ENCODE assay signal across 24 cellular contexts in the genomic region with DNA sequence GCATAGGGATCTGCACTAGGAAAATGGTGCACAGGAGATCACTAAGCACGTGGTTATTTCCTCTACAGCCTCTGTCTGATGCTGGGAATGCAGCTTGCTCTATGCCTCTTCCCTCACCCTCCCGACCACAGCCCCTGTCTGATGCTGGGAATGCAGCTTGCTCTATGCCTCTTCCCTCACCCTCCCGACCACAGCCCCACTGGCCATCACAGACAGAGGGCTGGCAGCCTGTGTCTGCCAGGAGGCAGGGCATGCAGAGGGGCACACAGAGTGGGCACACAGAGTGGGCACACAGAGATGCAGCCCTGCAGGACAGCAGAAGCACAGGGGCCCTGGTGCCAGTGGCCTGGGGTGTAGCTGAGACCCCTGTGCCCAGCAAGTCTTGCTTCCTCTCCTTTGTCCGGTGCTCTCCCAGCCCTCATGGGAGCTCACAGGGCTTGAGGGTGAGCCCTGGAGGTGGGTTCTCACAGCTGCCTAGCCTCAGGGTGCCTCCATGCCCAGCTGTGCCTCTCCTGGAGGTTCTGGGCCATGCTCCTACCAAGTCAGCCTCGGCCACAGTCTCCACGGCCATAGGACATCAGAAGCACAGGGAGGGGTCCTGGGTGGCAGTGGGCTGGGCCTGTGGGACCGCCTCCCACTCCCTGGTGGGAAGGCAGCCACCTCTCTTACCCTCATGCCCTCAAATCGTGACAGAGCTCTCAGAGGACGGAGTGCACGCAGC.
DNase-seq lines count a peak whose midpoint lies in the region; ATAC-seq, FAIRE-seq and TF ChIP-seq lines count a peak whose summit lies in the region.
"Had no signal": no experiment of that assay in that cellular context is flagged by ENCODE, and none has a peak within 500 bp of the region (broad histone marks: within the 10 kb centered on the region; RNA-seq: fewer than 3 reads in every experiment).

No MANE protein-coding gene starts in this region.

- H3K27ac ChIP-seq in left ventricle myocardium inferior (replicated peaks) (peak overlapping the region; percentile 25), right atrium auricular region (no peak overlapping the region), kidney (ENCODE audit: low read depth in 2 of 2, low read length in 2 of 2) (no peak overlapping the region)
- H3K27ac ChIP-seq: BLaER1 treated with 17β-estradiol and CSF1 and Interleukin-3, amounts not matched to agents 10 nM and 100 nM; KMS-11; PC-9 had no signal

- H3K4me1 ChIP-seq in left ventricle myocardium inferior = peaks cover 15% of the 10 kb centered on the region
- no peaks in the 10 kb centered on the region for H3K4me1 ChIP-seq in right atrium auricular region
- H3K4me1 ChIP-seq in kidney (ENCODE audit: control insufficient read depth in 1 of 2, insufficient read depth in 1 of 2, low read depth in 1 of 2, low read length in 2 of 2) = no peaks in the 10 kb centered on the region
- H3K4me1 ChIP-seq: HAP-1 had no signal

- H3K9me3 ChIP-seq in left ventricle myocardium inferior (replicated peaks) = no peaks in the 10 kb centered on the region
- no peaks in the 10 kb centered on the region for H3K9me3 ChIP-seq in right atrium auricular region
- no peaks in the 10 kb centered on the region for H3K9me3 ChIP-seq in kidney (ENCODE audit: control insufficient read depth in 1 of 2, low read length in 2 of 2)
- H3K9me3 ChIP-seq: BLaER1 treated with 17β-estradiol and CSF1 and Interleukin-3, amounts not matched to agents 10 nM and 100 nM; HAP-1 had no signal

- DNase-seq in left ventricle myocardium inferior (no peak), right atrium auricular region (ENCODE audit: low spot score) (no peak), kidney (peak; percentile 41), posterior vena cava (ENCODE audit: low spot score) (peak; percentile 46), retina (no peak)
- DNase-seq: ACHN; CD8-positive, alpha-beta T cell; DND-41; NCI-H1092 treated with DMSO at 0.1 percent for 48 hours; NCI-H1436 treated with DMSO at 0.1 percent for 48 hours; NCI-H2029 treated with DMSO at 0.1 percent for 48 hours; NCI-H226; NCI-H510A treated with DMSO at 0.1 percent for 48 hours; NCI-H748 treated with DMSO at 0.1 percent for 48 hours; PC-9; RPMI8226; SIG-M5 had no signal

- no peak overlapping the region for H3K9ac ChIP-seq in kidney (ENCODE audit: low read length in 2 of 2)
- H3K9ac ChIP-seq: BLaER1 treated with 17β-estradiol and CSF1 and Interleukin-3, amounts not matched to agents 10 nM and 100 nM; KMS-11 had no signal

- intact Hi-C loops in left ventricle myocardium inferior (cut with micrococcal nuclease) (no loop called here), kidney (cut with DNase I) (no loop called here), posterior vena cava (cut with DNase I) (no loop called here)

- TF ChIP-seq CTCF in left ventricle myocardium inferior (IDR thresholded peaks at IDR 0.05; ENCODE audit: borderline replicate concordance) (no peak), right atrium auricular region (IDR thresholded peaks at IDR 0.05) (no peak), kidney (IDR thresholded peaks at IDR 0.05; ENCODE audit: borderline replicate concordance, extremely low read depth, insufficient read depth) (no peak)

- FAIRE-seq in kidney (lab: Jason Lieb, UNC) = no peak
- FAIRE-seq: GM12878, HTR-8/SVneo had no signal

- peaks cover 53% of the 10 kb centered on the region for H3K36me3 ChIP-seq in left ventricle myocardium inferior
- peaks cover 57% of the 10 kb centered on the region for H3K36me3 ChIP-seq in right atrium auricular region
- no peaks in the 10 kb centered on the region for H3K36me3 ChIP-seq in kidney (ENCODE audit: control insufficient read depth in 1 of 2, insufficient read depth in 2 of 2, low read length in 2 of 2)
- H3K36me3 ChIP-seq: BLaER1 treated with 17β-estradiol and CSF1 and Interleukin-3, amounts not matched to agents 10 nM and 100 nM; HAP-1 had no signal

- H3K27me3 ChIP-seq in left ventricle myocardium inferior (ENCODE audit: low read depth) (no peaks in the 10 kb centered on the region), right atrium auricular region (no peaks in the 10 kb centered on the region)
- H3K27me3 ChIP-seq: BLaER1 treated with 17β-estradiol and CSF1 and Interleukin-3, amounts not matched to agents 10 nM and 100 nM had no signal

- ATAC-seq in HG03097 (IDR thresholded peaks at IDR 0.05; ENCODE audit: low FRiP score, unreplicated experiment) (no peak), HG03460 (IDR thresholded peaks at IDR 0.05; ENCODE audit: unreplicated experiment) (no peak)
- ATAC-seq: CD8-positive, alpha-beta T cell; GM12878 had no signal

- no peak overlapping the region for H3K4me3 ChIP-seq in left ventricle myocardium inferior
- H3K4me3 ChIP-seq in right atrium auricular region = no peak overlapping the region
- no peak overlapping the region for H3K4me3 ChIP-seq in kidney (ENCODE audit: low read length in 2 of 2)
- H3K4me3 ChIP-seq: BLaER1 treated with 17β-estradiol and CSF1 and Interleukin-3, amounts not matched to agents 10 nM and 100 nM; GM12878; HAP-1; PC-9 had no signal

Comparison
In these comparisons a context has a peak if more than half of its experiments do, and no peak if none do; other contexts are left out.
1. DNase-seq: peak in kidney (single experiment) and posterior vena cava (single experiment); none in left ventricle myocardium inferior (single experiment), right atrium auricular region (single experiment) and retina (single experiment).